Comparison of ENCODE assay signal across 24 cellular contexts in the genomic region with DNA sequence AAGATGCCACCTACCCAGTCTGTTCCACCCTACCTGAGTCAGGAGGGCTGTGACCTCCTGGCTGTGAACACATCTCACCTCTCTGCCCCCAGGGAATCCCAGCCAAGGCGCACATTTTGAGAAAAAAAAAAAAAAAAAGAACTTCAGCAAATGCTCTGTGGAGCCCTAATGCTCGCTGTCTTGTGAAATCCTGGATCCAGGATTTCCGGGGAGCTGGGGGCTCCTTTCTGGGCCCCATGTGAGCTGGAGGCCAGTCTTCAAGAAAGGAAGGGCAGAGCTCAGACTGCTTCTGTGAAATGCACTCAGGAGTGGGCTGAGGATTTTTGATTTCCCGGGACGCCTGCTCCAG. TPM values are rescaled to one million over a fixed set of nuclear protein-coding genes. Genes with fewer than 3 reads are reported as not detected.
DNase-seq lines count a peak whose midpoint lies in the region; ATAC-seq and TF ChIP-seq lines count a peak whose summit lies in the region.
"Had no signal": no experiment of that assay in that cellular context is flagged by ENCODE, and none has a peak within 500 bp of the region (broad histone marks: within the 10 kb centered on the region; RNA-seq: fewer than 3 reads in every experiment).

No MANE protein-coding gene starts in this region.

- H3K79me2 ChIP-seq in mammary epithelial cell (ENCODE audit: insufficient read depth, low read length), result no peaks in the 10 kb centered on the region

- H3K27ac ChIP-seq in left ventricle myocardium inferior (replicated peaks) (peak overlapping the region; percentile 73), mammary epithelial cell (ENCODE audit: insufficient read depth, low read depth, low read length) (peak overlapping the region; percentile 79), vagina (peak overlapping the region; percentile 70)

- H3K9me3 ChIP-seq in left ventricle myocardium inferior (replicated peaks) (no peaks in the 10 kb centered on the region), mammary epithelial cell (replicated peaks; ENCODE audit: insufficient read depth, low read length) (no peaks in the 10 kb centered on the region), neuron (ENCODE audit: low read length) (no peaks in the 10 kb centered on the region), vagina (no peaks in the 10 kb centered on the region)
- H3K9me3 ChIP-seq: adrenal gland, stomach had no signal

- no peaks in the 10 kb centered on the region for H3K36me3 ChIP-seq in left ventricle myocardium inferior
- no peaks in the 10 kb centered on the region for H3K36me3 ChIP-seq in mammary epithelial cell (ENCODE audit: insufficient read depth, low read length)
- H3K36me3 ChIP-seq in neuron (ENCODE audit: insufficient read depth, low read length), result no peaks in the 10 kb centered on the region
- no peaks in the 10 kb centered on the region for H3K36me3 ChIP-seq in vagina
- H3K36me3 ChIP-seq: adrenal gland, stomach had no signal

- H3K9me3 Mint-ChIP-seq in activated naive CD8-positive, alpha-beta T cell treated with anti-CD3 and anti-CD28 coated beads, Interleukin-2, amount 50 U/mL, for 24 hours, result no peaks in the 10 kb centered on the region
- H3K9me3 Mint-ChIP-seq: dendritic cell treated with granulocyte-macrophage colony-stimulating factor and Interleukin-4, amounts not matched to agents 40 ng/mL and 50 ng/mL, for 4 days had no signal

- H3K27me3 Mint-ChIP-seq in activated naive CD8-positive, alpha-beta T cell treated with anti-CD3 and anti-CD28 coated beads, Interleukin-2, amount 50 U/mL, for 24 hours, result peaks cover 7% of the 10 kb centered on the region

- no peak overlapping the region for H3K4me3 Mint-ChIP-seq in activated naive CD8-positive, alpha-beta T cell treated with anti-CD3 and anti-CD28 coated beads, Interleukin-2, amount 50 U/mL, for 24 hours
- H3K4me3 Mint-ChIP-seq: dendritic cell treated with granulocyte-macrophage colony-stimulating factor and Interleukin-4, amounts not matched to agents 40 ng/mL and 50 ng/mL, for 4 days had no signal

- peaks cover 2% of the 10 kb centered on the region for H3K4me1 Mint-ChIP-seq in activated naive CD8-positive, alpha-beta T cell treated with anti-CD3 and anti-CD28 coated beads, Interleukin-2, amount 50 U/mL, for 24 hours

- H3K4me1 ChIP-seq in left ventricle myocardium inferior (peaks cover 37% of the 10 kb centered on the region), mammary epithelial cell (ENCODE audit: insufficient read depth, low read length) (peaks cover 42% of the 10 kb centered on the region), neuron (ENCODE audit: insufficient read depth, low read length) (peaks cover 17% of the 10 kb centered on the region), vagina (peaks cover 38% of the 10 kb centered on the region)
- H3K4me1 ChIP-seq: adrenal gland had no signal

- in situ Hi-C loops in mammary epithelial cell (cut with MboI; ENCODE audit: low sequenced_read_pairs in 2 of 2), result no loop called here

- TF ChIP-seq CTCF in left ventricle myocardium inferior (IDR thresholded peaks at IDR 0.05; ENCODE audit: borderline replicate concordance) (no peak), mammary epithelial cell (conservative IDR thresholded peaks at IDR 0.05 in 1 of 2, IDR thresholded peaks at IDR 0.05 in 1 of 2; ENCODE audit: extremely low read depth in 1 of 2, insufficient read depth in 1 of 2, low read depth in 1 of 2, low read length in 2 of 2) (no peak), vagina (IDR thresholded peaks at IDR 0.05) (no peak)

- H3K27me3 ChIP-seq in left ventricle myocardium inferior (ENCODE audit: low read depth) (no peaks in the 10 kb centered on the region), mammary epithelial cell (ENCODE audit: insufficient read depth, low read length) (no peaks in the 10 kb centered on the region), neuron (ENCODE audit: insufficient read depth, low read length) (peaks cover 18% of the 10 kb centered on the region), vagina (no peaks in the 10 kb centered on the region)

- no TSS peak for BruUV-seq in mammary epithelial cell (replicated peaks; lab: Mats Ljungman, UMichigan)

- H3K4me3 ChIP-seq in left ventricle myocardium inferior (no peak overlapping the region), mammary epithelial cell (replicated peaks in 1 of 3; ENCODE audit: insufficient read depth in 1 of 3, low read depth in 2 of 3, low read length in 3 of 3) (peak overlapping the region in 1 of 3 experiments; percentile 16), neuron (ENCODE audit: low read length) (no peak overlapping the region), vagina (no peak overlapping the region)
- H3K4me3 ChIP-seq: adrenal gland, stomach had no signal

- dilution Hi-C loops in mammary epithelial cell (cut with HindIII; ENCODE audit: low sequenced_read_pairs), result no loop called here

- no peak for DNase-seq in left ventricle myocardium inferior
- no peak for DNase-seq in left cardiac atrium
- no peak for DNase-seq in mammary epithelial cell
- no peak for DNase-seq in vagina (ENCODE audit: extremely low spot score in 2 of 2)
- no peak for DNase-seq in nucleus accumbens (lab: John Stamatoyannopoulos, UW)
- DNase-seq in activated naive CD8-positive, alpha-beta T cell treated with anti-CD3 and anti-CD28 coated beads, Interleukin-2, amount 50 U/mL, for 24 hours, result no peak
- no peak for DNase-seq in EL
- DNase-seq: ACHN; activated CD4-positive, alpha-beta T cell treated with anti-CD3 and anti-CD28 coated beads, Interleukin-2, amount 50 U/mL, for 4 hours; activated gamma-delta T cell; adrenal gland; foreskin melanocyte; Karpas-422; kidney glomerular epithelial cell; NCI-H1092 treated with DMSO at 0.1 percent for 48 hours; NCI-H2081 treated with DMSO at 0.1 percent for 48 hours; NCI-H69; occipital lobe; SIG-M5; stimulated activated CD4-positive, alpha-beta T cell treated with anti-CD3 and anti-CD28 coated beads, Interleukin-2, amount 100 ng/mL, for 48 hours; stomach had no signal

- no peaks in the 10 kb centered on the region for H3K36me3 Mint-ChIP-seq in activated naive CD8-positive, alpha-beta T cell treated with anti-CD3 and anti-CD28 coated beads, Interleukin-2, amount 50 U/mL, for 24 hours (ENCODE audit: low read depth)

- H3K4me2 ChIP-seq in mammary epithelial cell (ENCODE audit: insufficient read depth, low read depth, low read length), result peak overlapping the region; percentile 94

- no peak for ATAC-seq in left cardiac atrium
- no peak for ATAC-seq in activated naive CD8-positive, alpha-beta T cell treated with anti-CD3 and anti-CD28 coated beads, Interleukin-2, amount 50 U/mL, for 24 hours

- H4K20me1 ChIP-seq in mammary epithelial cell (ENCODE audit: insufficient read depth, low read length), result no peaks in the 10 kb centered on the region

- H2AFZ ChIP-seq in mammary epithelial cell (ENCODE audit: low read depth, low read length) (peak overlapping the region; percentile 83), neuron (ENCODE audit: low read depth, low read length) (peak overlapping the region; percentile 37)

- no peak for TF ChIP-seq POLR2A in vagina (IDR thresholded peaks at IDR 0.05)

- no peak overlapping the region for H3K27ac Mint-ChIP-seq in activated naive CD8-positive, alpha-beta T cell treated with anti-CD3 and anti-CD28 coated beads, Interleukin-2, amount 50 U/mL, for 24 hours
- H3K27ac Mint-ChIP-seq: dendritic cell treated with granulocyte-macrophage colony-stimulating factor and Interleukin-4, amounts not matched to agents 40 ng/mL and 50 ng/mL, for 4 days had no signal

- CTCF ChIA-PET in mammary epithelial cell (lab: Charles Lee; ENCODE audit: low non-redundant PET), result no interaction called here

- H3K9ac ChIP-seq in mammary epithelial cell (ENCODE audit: insufficient read depth, low read length), result peak overlapping the region; percentile 57

- 3% methylated on average over 5 of the region's 5 CpGs for WGBS in mammary epithelial cell (ENCODE audit: low coverage, missing lambda C conversion rate)

- intact Hi-C loops in left ventricle myocardium inferior (cut with micrococcal nuclease) (no loop called here), left cardiac atrium (cut with DNase I) (loop anchor here in 1 of 2 donors (5.0 kb wide), 1 partner anchor 34 kb away; a partner anchor contains a TSS), mammary epithelial cell (cut with micrococcal nuclease) (loop anchor here (2.0 kb wide), 2 partner anchors 22 to 36 kb away; a partner anchor contains a TSS), vagina (cut with DNase I) (no loop called here)

RNA-seq across cellular contexts. Expression of a gene that starts 36.0 kb away (rescaled TPM):
- total RNA-seq in left ventricle myocardium inferior, result 60.5 TPM
- 10 to 100 TPM; 63.4 to 65.2 TPM for total RNA-seq in left cardiac atrium
- total RNA-seq in mammary epithelial cell, result 10 to 100 TPM; 18.8 to 33.3 TPM
- polyA plus RNA-seq in mammary epithelial cell, result 66.0 TPM
- 42.4 TPM for polyA minus RNA-seq in mammary epithelial cell
- total RNA-seq in vagina, result 70.7 TPM
- total RNA-seq: T-helper 1 cell treated with Interleukin-12 subunit alpha and Interleukin-12 subunit beta and Interleukin-4 antibody, amounts not matched to agents 30 ng/mL and 1 ng/mL, for 36 hours had no signal
